9 cellular contexts compared by ENCODE assay signal in genomic region chr11:737366-737765, GRCh38. TPM values are rescaled to one million over a fixed set of nuclear protein-coding genes. Genes with fewer than 3 reads are reported as not detected.
DNase-seq lines count a peak whose midpoint lies in the region; ATAC-seq, FAIRE-seq and TF ChIP-seq lines count a peak whose summit lies in the region.
"Had no signal": no experiment of that assay in that cellular context is flagged by ENCODE, and none has a peak within 500 bp of the region (broad histone marks: within the 10 kb centered on the region; RNA-seq: fewer than 3 reads in every experiment).

No MANE protein-coding gene starts in this region.

- CTCF ChIA-PET in CD4-positive, alpha-beta T cell (lab: Charles Lee): no interaction called here
- CTCF ChIA-PET in T-cell (lab: Charles Lee) (interaction anchor here in 1 of 2 donors (0.9 kb wide), 1 partner anchor 11 kb away, joined by 5 read pairs; no protein-coding TSS in a partner anchor), mammary epithelial cell (lab: Charles Lee; ENCODE audit: low non-redundant PET) (no interaction called here), OCI-LY7 (lab: Charles Lee; ENCODE audit: unreplicated experiment) (no interaction called here)

- FAIRE-seq in keratinocyte (lab: Jason Lieb, UNC): no peak

- H3K9me1 ChIP-seq in keratinocyte (ENCODE audit: control insufficient read depth, extremely low read depth, insufficient read depth, low read length): no peaks in the 10 kb centered on the region

- in situ Hi-C loops in mammary epithelial cell (cut with MboI; ENCODE audit: low sequenced_read_pairs in 2 of 2): no loop called here

- no peaks in the 10 kb centered on the region for H3K27me3 Mint-ChIP-seq in CD4-positive, alpha-beta T cell
- no peaks in the 10 kb centered on the region for H3K27me3 Mint-ChIP-seq in T-cell

- ATAC-seq in CD4-positive, alpha-beta T cell (ENCODE audit: poor library complexity): peak; percentile 41
- ATAC-seq in T-cell (replicated peaks in 1 of 4) (peak; percentile 37 to 66 (median 54)), HG03442 (IDR thresholded peaks at IDR 0.05; ENCODE audit: unreplicated experiment) (no peak)

- H3K4me3 Mint-ChIP-seq in CD4-positive, alpha-beta T cell: peak overlapping the region; percentile 44
- peak overlapping the region; percentile 60 to 69 (median 63) for H3K4me3 Mint-ChIP-seq in T-cell

- H3K4me1 Mint-ChIP-seq in CD4-positive, alpha-beta T cell (ENCODE audit: low read depth): peaks cover 16% of the 10 kb centered on the region
- H3K4me1 Mint-ChIP-seq in T-cell: peaks cover 16 to 22% (median 17%) of the 10 kb centered on the region in 3 donors

- no peak for TF ChIP-seq CTCF in CD4-positive, alpha-beta T cell (IDR thresholded peaks at IDR 0.05)
- TF ChIP-seq CTCF in keratinocyte (optimal IDR thresholded peaks at IDR 0.05 in 1 of 3, IDR thresholded peaks at IDR 0.05 in 1 of 3, conservative IDR thresholded peaks at IDR 0.05 in 1 of 3; ENCODE audit: extremely low read depth in 1 of 3, insufficient read depth in 2 of 3, low read length in 3 of 3): no peak
- TF ChIP-seq CTCF in mammary epithelial cell (conservative IDR thresholded peaks at IDR 0.05 in 1 of 2, IDR thresholded peaks at IDR 0.05 in 1 of 2; ENCODE audit: extremely low read depth in 1 of 2, insufficient read depth in 1 of 2, low read depth in 1 of 2, low read length in 2 of 2): no peak
- no peak for TF ChIP-seq CTCF in OCI-LY7 (conservative IDR thresholded peaks at IDR 0.05; ENCODE audit: low read length)

- no peak overlapping the region for H3K27ac ChIP-seq in CD4-positive, alpha-beta T cell (ENCODE audit: low read depth, low read length)
- H3K27ac ChIP-seq in keratinocyte (ENCODE audit: control insufficient read depth, insufficient read depth, low read length) (no peak overlapping the region), mammary epithelial cell (ENCODE audit: insufficient read depth, low read depth, low read length) (no peak overlapping the region), OCI-LY7 (ENCODE audit: low read depth, low read length, poor library complexity, severe bottlenecking) (no peak overlapping the region)
- H3K27ac ChIP-seq: SJCRH30 had no signal

- no peaks in the 10 kb centered on the region for H3K9me3 Mint-ChIP-seq in CD4-positive, alpha-beta T cell
- H3K9me3 Mint-ChIP-seq in T-cell: no peaks in the 10 kb centered on the region

- intact Hi-C loops in CD4-positive, alpha-beta T cell (cut with DNase I, micrococcal nuclease): no loop called here
- intact Hi-C loops in mammary epithelial cell (cut with micrococcal nuclease): no loop called here
- intact Hi-C loops in OCI-LY7 (cut with micrococcal nuclease; ENCODE audit: unreplicated experiment): no loop called here

- WGBS in mammary epithelial cell (ENCODE audit: low coverage, missing lambda C conversion rate): 93% methylated on average over 9 of the region's 11 CpGs

- H3K9me3 ChIP-seq in CD4-positive, alpha-beta T cell (ENCODE audit: control insufficient read depth, low read length): no peaks in the 10 kb centered on the region
- H3K9me3 ChIP-seq in keratinocyte (ENCODE audit: control insufficient read depth, low read depth, low read length): no peaks in the 10 kb centered on the region
- H3K9me3 ChIP-seq in mammary epithelial cell (replicated peaks; ENCODE audit: insufficient read depth, low read length): no peaks in the 10 kb centered on the region
- no peaks in the 10 kb centered on the region for H3K9me3 ChIP-seq in OCI-LY7 (ENCODE audit: low read length)
- H3K9me3 ChIP-seq: SJCRH30 had no signal

- no TSS peak for BruUV-seq in mammary epithelial cell (replicated peaks; lab: Mats Ljungman, UMichigan)
- no TSS peak for BruUV-seq in OCI-LY7 (replicated peaks; lab: Mats Ljungman, UMichigan)

- peak overlapping the region; percentile 46 for H3K4me2 ChIP-seq in keratinocyte (ENCODE audit: control insufficient read depth, extremely low read depth, insufficient read depth, low read depth, low read length)
- no peak overlapping the region for H3K4me2 ChIP-seq in mammary epithelial cell (ENCODE audit: insufficient read depth, low read depth, low read length)
- no peak overlapping the region for H3K4me2 ChIP-seq in OCI-LY7 (ENCODE audit: low read length)

- peaks cover 13% of the 10 kb centered on the region for H3K4me1 ChIP-seq in keratinocyte (ENCODE audit: control insufficient read depth, extremely low read depth, insufficient read depth, low read length)
- H3K4me1 ChIP-seq in mammary epithelial cell (ENCODE audit: insufficient read depth, low read length): no peaks in the 10 kb centered on the region
- H3K4me1 ChIP-seq in OCI-LY7 (ENCODE audit: insufficient read depth, low read length, poor library complexity, severe bottlenecking): no peaks in the 10 kb centered on the region
- H3K4me1 ChIP-seq: SJCRH30 had no signal

- H3K4me3 ChIP-seq in keratinocyte (ENCODE audit: control insufficient read depth in 2 of 3, extremely low read depth in 1 of 3, insufficient read depth in 2 of 3, low read depth in 1 of 3, low read length in 3 of 3): peak overlapping the region in 2 of 3 experiments; percentile 22 to 37
- H3K4me3 ChIP-seq in mammary epithelial cell (replicated peaks in 1 of 3; ENCODE audit: insufficient read depth in 1 of 3, low read depth in 2 of 3, low read length in 3 of 3): no peak overlapping the region
- no peak overlapping the region for H3K4me3 ChIP-seq in OCI-LY7 (ENCODE audit: low read depth, low read length, poor library complexity, severe bottlenecking)
- H3K4me3 ChIP-seq: SJCRH30 had no signal

- peak overlapping the region; percentile 47 for H3K27ac Mint-ChIP-seq in CD4-positive, alpha-beta T cell
- H3K27ac Mint-ChIP-seq in T-cell: peak overlapping the region; percentile 63 to 74

- H3K79me2 ChIP-seq in keratinocyte (ENCODE audit: control insufficient read depth, insufficient read depth, low read length) (no peaks in the 10 kb centered on the region), mammary epithelial cell (ENCODE audit: insufficient read depth, low read length) (no peaks in the 10 kb centered on the region), OCI-LY7 (ENCODE audit: insufficient read depth, low read depth, low read length) (no peaks in the 10 kb centered on the region)

- H3K9ac ChIP-seq in keratinocyte (ENCODE audit: control insufficient read depth, extremely low read depth, insufficient read depth, low read length): no peak overlapping the region
- no peak overlapping the region for H3K9ac ChIP-seq in mammary epithelial cell (ENCODE audit: insufficient read depth, low read length)

- DNase-seq in CD4-positive, alpha-beta T cell: no peak
- no peak for DNase-seq in T-cell
- no peak for DNase-seq in keratinocyte (ENCODE audit: low read depth, low spot score)
- DNase-seq in mammary epithelial cell: no peak
- DNase-seq in OCI-LY7 (ENCODE audit: low spot score): no peak
- DNase-seq: DMS 273 treated with DMSO at 0.1 percent for 48 hours, NCI-H2081 treated with DMSO at 0.1 percent for 48 hours, SJCRH30 had no signal

- peak overlapping the region; percentile 41 for H2AFZ ChIP-seq in keratinocyte (ENCODE audit: control insufficient read depth, low read length)
- no peak overlapping the region for H2AFZ ChIP-seq in mammary epithelial cell (ENCODE audit: low read depth, low read length)
- no peak overlapping the region for H2AFZ ChIP-seq in OCI-LY7 (ENCODE audit: low read length)

- no peaks in the 10 kb centered on the region for H3K36me3 Mint-ChIP-seq in CD4-positive, alpha-beta T cell (ENCODE audit: low read depth)
- H3K36me3 Mint-ChIP-seq in T-cell: no peaks in the 10 kb centered on the region

- H3K36me3 ChIP-seq in keratinocyte (ENCODE audit: control insufficient read depth in 2 of 2, extremely low read depth in 1 of 2, insufficient read depth in 2 of 2, low read length in 2 of 2): no peaks in the 10 kb centered on the region
- no peaks in the 10 kb centered on the region for H3K36me3 ChIP-seq in mammary epithelial cell (ENCODE audit: insufficient read depth, low read length)
- H3K36me3 ChIP-seq in OCI-LY7 (ENCODE audit: insufficient read depth, low read length): no peaks in the 10 kb centered on the region
- H3K36me3 ChIP-seq: SJCRH30 had no signal

- no peaks in the 10 kb centered on the region for H3K9me2 ChIP-seq in OCI-LY7 (ENCODE audit: insufficient read depth, low read length)

- H3K27me3 ChIP-seq in CD4-positive, alpha-beta T cell (ENCODE audit: control insufficient read depth, insufficient read depth, low read length): no peaks in the 10 kb centered on the region
- H3K27me3 ChIP-seq in keratinocyte (ENCODE audit: control insufficient read depth, extremely low read depth, insufficient read depth, low read length) (no peaks in the 10 kb centered on the region), mammary epithelial cell (ENCODE audit: insufficient read depth, low read length) (no peaks in the 10 kb centered on the region)

- no peaks in the 10 kb centered on the region for H4K20me1 ChIP-seq in keratinocyte (ENCODE audit: control insufficient read depth, extremely low read depth, insufficient read depth, low read length)
- no peaks in the 10 kb centered on the region for H4K20me1 ChIP-seq in mammary epithelial cell (ENCODE audit: insufficient read depth, low read length)
- H4K20me1 ChIP-seq in OCI-LY7 (ENCODE audit: insufficient read depth, low read length): no peaks in the 10 kb centered on the region

- dilution Hi-C loops in keratinocyte (cut with MboI; ENCODE audit: extremely low pct_ligation_motif_present, low sequenced_read_pairs): no loop called here
- dilution Hi-C loops in mammary epithelial cell (cut with HindIII; ENCODE audit: low sequenced_read_pairs): no loop called here

- POLR2A ChIA-PET in CD4-positive, alpha-beta T cell (lab: Charles Lee): interaction anchor here (0.9 to 2.4 kb wide), 3 partner anchors 10 to 42 kb away, joined by 3 to 8 read pairs (median 4); partner anchors contain the start of genes DEAF1, TALDO1 and TMEM80
- POLR2A ChIA-PET in T-cell (lab: Charles Lee) (no interaction called here), OCI-LY7 (lab: Charles Lee) (no interaction called here)

RNA-seq across cellular contexts. Expression of gene TALDO1, which starts 9.9 kb away (rescaled TPM):
- total RNA-seq in CD4-positive, alpha-beta T cell: 10 to 100 TPM; 26.2 to 27.7 TPM
- total RNA-seq in T-cell (100 to 1,000 TPM in 3 of 5 donors, 10 to 100 TPM in 2; 60.5 to 106 (median 102) TPM), mammary epithelial cell (100 to 1,000 TPM; 102 to 140 TPM), OCI-LY7 (2022) (172 and 195 TPM in 2 replicates)
- polyA plus RNA-seq in keratinocyte (162 to 200 TPM (median 170 TPM) in 3 replicates), mammary epithelial cell (142 TPM)
- polyA plus RNA-seq in keratinocyte (2011; ENCODE audit: low read depth): 214 TPM
- 138 and 195 TPM in 2 replicates for polyA plus RNA-seq in keratinocyte (2011; cell fraction: cytosol; rRNA removed)
- polyA plus RNA-seq in keratinocyte (2011; cell fraction: nucleus; rRNA removed): 132 and 133 TPM in 2 replicates
- polyA plus RNA-seq in keratinocyte (2012; ENCODE audit: low replicate concordance): 207 and 214 TPM in 2 replicates
- polyA minus RNA-seq in keratinocyte (82.7 to 124 TPM (median 97.7 TPM) in 3 replicates), mammary epithelial cell (102 TPM)
- 164 TPM for polyA minus RNA-seq in keratinocyte (2011; cell fraction: cytosol; rRNA and poly(A)+ RNA removed)
- polyA minus RNA-seq in keratinocyte (2011; cell fraction: nucleus; rRNA and poly(A)+ RNA removed): 31.6 and 36.6 TPM in 2 replicates
- total RNA-seq in OCI-LY7 (2014; rRNA removed; shearing (Covaris generic)): 209 and 226 TPM in 2 replicates

RNA-seq across cellular contexts. Expression of gene EPS8L2, which starts 31.3 kb away (rescaled TPM):
- total RNA-seq in CD4-positive, alpha-beta T cell: 1 to 10 TPM; 3.5 to 4.0 TPM
- total RNA-seq in T-cell (10 to 100 TPM in 4 of 5 donors, 1 to 10 TPM in 1; 7.5 to 18.5 (median 14.6) TPM), mammary epithelial cell (100 to 1,000 TPM; 202 to 214 TPM), OCI-LY7 (2022) (7.1 and 9.3 TPM in 2 replicates)
- polyA plus RNA-seq in keratinocyte (81.4 to 297 TPM (median 114 TPM) in 3 replicates), mammary epithelial cell (140 TPM)
- 308 TPM for polyA plus RNA-seq in keratinocyte (2011; ENCODE audit: low read depth)
- polyA plus RNA-seq in keratinocyte (2011; cell fraction: cytosol; rRNA removed): 64.7 and 134 TPM in 2 replicates
- 499 and 646 TPM in 2 replicates for polyA plus RNA-seq in keratinocyte (2011; cell fraction: nucleus; rRNA removed)
- 119 and 230 TPM in 2 replicates for polyA plus RNA-seq in keratinocyte (2012; ENCODE audit: low replicate concordance)
- polyA minus RNA-seq in keratinocyte (97.2 to 114 TPM (median 110 TPM) in 3 replicates), mammary epithelial cell (75.0 TPM)
- polyA minus RNA-seq in keratinocyte (2011; cell fraction: cytosol; rRNA and poly(A)+ RNA removed): 140 TPM
- polyA minus RNA-seq in keratinocyte (2011; cell fraction: nucleus; rRNA and poly(A)+ RNA removed): 100 and 132 TPM in 2 replicates
- total RNA-seq in OCI-LY7 (2014; rRNA removed; shearing (Covaris generic)): 3.8 and 4.8 TPM in 2 replicates

RNA-seq across cellular contexts. Expression of gene GATD1, which starts 39.9 kb away (rescaled TPM):
- 10 to 100 TPM; 14.7 to 16.1 TPM for total RNA-seq in CD4-positive, alpha-beta T cell
- total RNA-seq in T-cell (10 to 100 TPM; 40.8 to 73.5 (median 70.2) TPM), mammary epithelial cell (10 to 100 TPM; 47.0 to 78.2 TPM), OCI-LY7 (2022) (117 and 141 TPM in 2 replicates)
- polyA plus RNA-seq in keratinocyte (24.4 to 48.0 TPM (median 24.6 TPM) in 3 replicates), mammary epithelial cell (29.6 TPM)
- 8.2 TPM for polyA plus RNA-seq in keratinocyte (2011; ENCODE audit: low read depth)
- 18.2 and 41.8 TPM in 2 replicates for polyA plus RNA-seq in keratinocyte (2011; cell fraction: cytosol; rRNA removed)
- 116 and 155 TPM in 2 replicates for polyA plus RNA-seq in keratinocyte (2011; cell fraction: nucleus; rRNA removed)
- 27.6 and 43.5 TPM in 2 replicates for polyA plus RNA-seq in keratinocyte (2012; ENCODE audit: low replicate concordance)
- polyA minus RNA-seq in keratinocyte (21.9 to 31.3 TPM (median 24.9 TPM) in 3 replicates), mammary epithelial cell (39.8 TPM)
- polyA minus RNA-seq in keratinocyte (2011; cell fraction: cytosol; rRNA and poly(A)+ RNA removed): 37.8 TPM
- polyA minus RNA-seq in keratinocyte (2011; cell fraction: nucleus; rRNA and poly(A)+ RNA removed): 34.8 and 49.2 TPM in 2 replicates
- total RNA-seq in OCI-LY7 (2014; rRNA removed; shearing (Covaris generic)): 73.3 and 109 TPM in 2 replicates

RNA-seq across cellular contexts. Expression of gene TMEM80, which starts 41.8 kb away (rescaled TPM):
- 10 to 100 TPM; 21.0 to 22.0 TPM for total RNA-seq in CD4-positive, alpha-beta T cell
- total RNA-seq in T-cell (10 to 100 TPM; 21.2 to 43.9 (median 42.4) TPM), mammary epithelial cell (10 to 100 TPM; 10.0 to 22.5 TPM), OCI-LY7 (2022) (51.6 and 52.7 TPM in 2 replicates)
- polyA plus RNA-seq in keratinocyte (19.5 to 32.8 TPM (median 29.8 TPM) in 3 replicates), mammary epithelial cell (9.6 TPM)
- polyA plus RNA-seq in keratinocyte (2011; ENCODE audit: low read depth): 7.4 TPM
- polyA plus RNA-seq in keratinocyte (2011; cell fraction: cytosol; rRNA removed): 17.3 and 20.2 TPM in 2 replicates
- 53.4 and 59.4 TPM in 2 replicates for polyA plus RNA-seq in keratinocyte (2011; cell fraction: nucleus; rRNA removed)
- polyA plus RNA-seq in keratinocyte (2012; ENCODE audit: low replicate concordance): 14.1 and 55.6 TPM in 2 replicates
- polyA minus RNA-seq in keratinocyte (5.0 to 15.5 TPM (median 11.2 TPM) in 3 replicates), mammary epithelial cell (1.6 TPM)
- polyA minus RNA-seq in keratinocyte (2011; cell fraction: cytosol; rRNA and poly(A)+ RNA removed): 13.4 TPM
- polyA minus RNA-seq in keratinocyte (2011; cell fraction: nucleus; rRNA and poly(A)+ RNA removed): 11.3 and 12.3 TPM in 2 replicates
- 52.8 and 56.8 TPM in 2 replicates for total RNA-seq in OCI-LY7 (2014; rRNA removed; shearing (Covaris generic))

RNA-seq across cellular contexts. Expression of gene DEAF1, which starts 42.3 kb away (rescaled TPM):
- 10 to 100 TPM; 68.4 to 79.6 TPM for total RNA-seq in CD4-positive, alpha-beta T cell
- total RNA-seq in T-cell (100 to 1,000 TPM in 1 of 5 donors, 10 to 100 TPM in 4; 55.8 to 121 (median 57.3) TPM), mammary epithelial cell (10 to 100 TPM; 31.2 to 32.0 TPM), OCI-LY7 (2022) (63.0 and 66.2 TPM in 2 replicates)
- polyA plus RNA-seq in keratinocyte (8.1 to 13.1 TPM (median 8.2 TPM) in 3 replicates), mammary epithelial cell (15.2 TPM)
- polyA plus RNA-seq in keratinocyte (2011; ENCODE audit: low read depth): 15.0 TPM
- polyA plus RNA-seq in keratinocyte (2011; cell fraction: cytosol; rRNA removed): 5.6 and 15.1 TPM in 2 replicates
- 12.8 and 17.6 TPM in 2 replicates for polyA plus RNA-seq in keratinocyte (2011; cell fraction: nucleus; rRNA removed)
- 14.6 and 24.8 TPM in 2 replicates for polyA plus RNA-seq in keratinocyte (2012; ENCODE audit: low replicate concordance)
- polyA minus RNA-seq in keratinocyte (8.6 to 13.3 TPM (median 10.6 TPM) in 3 replicates), mammary epithelial cell (28.2 TPM)
- polyA minus RNA-seq in keratinocyte (2011; cell fraction: cytosol; rRNA and poly(A)+ RNA removed): 24.6 TPM
- polyA minus RNA-seq in keratinocyte (2011; cell fraction: nucleus; rRNA and poly(A)+ RNA removed): 16.9 and 23.3 TPM in 2 replicates
- total RNA-seq in OCI-LY7 (2014; rRNA removed; shearing (Covaris generic)): 35.6 and 42.7 TPM in 2 replicates

Comparison
In these comparisons a context has a peak if more than half of its experiments do, and no peak if none do; other contexts are left out.
1. H3K4me3 ChIP-seq: peak in keratinocyte (2 of 3); none in mammary epithelial cell (0 of 3) and OCI-LY7 (single experiment).
2. RNA of gene EPS8L2, which starts 31.3 kb away (total RNA-seq): 202 to 214 TPM in mammary epithelial cell; 7.5 to 18.5 TPM in T-cell, 3.8 to 9.3 TPM in OCI-LY7 and 3.5 to 4.0 TPM in CD4-positive, alpha-beta T cell; every median in the first group is over 10 times any median in the second.